Comparison of ENCODE assay signal across 8 cellular contexts in the genomic region with DNA sequence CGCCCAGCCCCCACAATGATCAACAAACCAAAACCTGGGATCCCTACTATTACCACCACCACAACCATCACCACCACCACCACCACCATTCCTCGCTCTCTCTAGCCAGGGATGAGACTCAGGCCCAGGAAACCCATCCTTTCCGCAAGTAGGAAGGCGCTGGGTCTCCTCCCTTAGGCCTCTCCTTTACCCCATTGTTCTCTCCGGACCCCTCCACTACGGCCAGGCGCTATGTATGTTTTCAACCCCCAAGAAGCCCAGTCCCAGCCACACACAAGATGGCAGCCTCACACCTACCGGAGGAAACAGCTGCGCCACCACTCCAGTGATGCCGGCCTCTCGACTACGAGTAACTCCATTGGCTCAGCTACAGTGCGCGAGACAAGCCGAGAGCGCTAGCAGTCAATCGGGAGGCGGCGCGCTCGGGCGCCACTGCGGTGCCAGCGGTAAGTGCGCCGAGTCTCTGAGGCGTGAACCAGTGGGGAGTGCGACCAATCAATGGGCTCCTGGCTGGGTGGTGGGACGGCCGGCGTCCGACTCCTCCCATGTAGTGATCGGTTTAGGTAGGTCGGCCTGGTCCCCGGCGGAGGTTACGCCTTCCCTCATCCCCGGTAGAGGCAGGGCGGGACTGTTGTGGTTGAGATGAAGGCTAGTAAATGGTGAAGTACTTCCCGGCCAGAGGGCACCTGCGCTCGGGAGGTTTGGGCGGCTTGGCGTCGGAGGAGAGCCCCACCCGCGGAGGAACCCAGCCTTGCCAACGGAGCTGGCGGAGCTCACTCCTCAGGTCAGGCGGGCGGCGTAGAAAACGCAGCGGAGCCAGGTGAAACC. TPM values are rescaled to one million over a fixed set of nuclear protein-coding genes. Genes with fewer than 3 reads are reported as not detected.
DNase-seq lines count a peak whose midpoint lies in the region; ATAC-seq and TF ChIP-seq lines count a peak whose summit lies in the region.

A gene (minus strand): TSS at position 376 of the 828 bp plus-strand sequence. CDS start 61,154 bp downstream, outside the sequence.
A gene with protein sequence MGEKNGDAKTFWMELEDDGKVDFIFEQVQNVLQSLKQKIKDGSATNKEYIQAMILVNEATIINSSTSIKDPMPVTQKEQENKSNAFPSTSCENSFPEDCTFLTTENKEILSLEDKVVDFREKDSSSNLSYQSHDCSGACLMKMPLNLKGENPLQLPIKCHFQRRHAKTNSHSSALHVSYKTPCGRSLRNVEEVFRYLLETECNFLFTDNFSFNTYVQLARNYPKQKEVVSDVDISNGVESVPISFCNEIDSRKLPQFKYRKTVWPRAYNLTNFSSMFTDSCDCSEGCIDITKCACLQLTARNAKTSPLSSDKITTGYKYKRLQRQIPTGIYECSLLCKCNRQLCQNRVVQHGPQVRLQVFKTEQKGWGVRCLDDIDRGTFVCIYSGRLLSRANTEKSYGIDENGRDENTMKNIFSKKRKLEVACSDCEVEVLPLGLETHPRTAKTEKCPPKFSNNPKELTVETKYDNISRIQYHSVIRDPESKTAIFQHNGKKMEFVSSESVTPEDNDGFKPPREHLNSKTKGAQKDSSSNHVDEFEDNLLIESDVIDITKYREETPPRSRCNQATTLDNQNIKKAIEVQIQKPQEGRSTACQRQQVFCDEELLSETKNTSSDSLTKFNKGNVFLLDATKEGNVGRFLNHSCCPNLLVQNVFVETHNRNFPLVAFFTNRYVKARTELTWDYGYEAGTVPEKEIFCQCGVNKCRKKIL (plus strand): TSS at position 586 of the 828 bp plus-strand sequence. CDS start 7,620 bp downstream, outside the sequence.

- H3K9me3 Mint-ChIP-seq in T-cell = no peaks in the 10 kb centered on the region

- peak; percentile 97 for ATAC-seq in HG02798 (IDR thresholded peaks at IDR 0.05; ENCODE audit: poor library complexity, unreplicated experiment)
- ATAC-seq in T-cell (replicated peaks in 1 of 4) = peak; percentile 91 to 94 (median 91)
- peak; percentile 98 to 99 for ATAC-seq in left cardiac atrium
- peak; percentile 99 for ATAC-seq in upper lobe of right lung

- peaks cover 19% of the 10 kb centered on the region for H3K4me1 ChIP-seq in upper lobe of right lung

- H3K4me1 Mint-ChIP-seq in T-cell = peaks cover 53 to 60% (median 56%) of the 10 kb centered on the region in 3 donors

- POLR2A ChIA-PET in T-cell (lab: Charles Lee) = interaction anchor here (0.6 to 2.0 kb wide), 8 partner anchors 14 to 682 kb away, joined by 3 to 7 read pairs (median 4); a partner anchor contains a TSS

- H3K36me3 Mint-ChIP-seq in T-cell = no peaks in the 10 kb centered on the region

- H3K36me3 ChIP-seq in upper lobe of right lung = no peaks in the 10 kb centered on the region

- H3K4me3 ChIP-seq in GM12875 (ENCODE audit: low read depth, low read length) (peak within 1 kb of the TSS; percentile 89), upper lobe of right lung (peak within 1 kb of the TSS; percentile 82)

- peak within 1 kb of the TSS; percentile 93 for H3K27ac ChIP-seq in upper lobe of right lung

- intact Hi-C loops in left cardiac atrium (cut with DNase I) = loop anchor here in 1 of 2 donors (10.0 kb wide), 1 partner anchor 469 kb away; a partner anchor contains a TSS
- intact Hi-C loops in posterior vena cava (cut with DNase I) = no loop called here
- intact Hi-C loops in upper lobe of right lung (cut with DNase I) = loop anchor here (10.0 kb wide), 1 partner anchor 139 kb away; no protein-coding TSS in a partner anchor

- CTCF ChIA-PET in T-cell (lab: Charles Lee) = interaction anchor here (0.6 to 2.2 kb wide), 10 partner anchors 11 to 1406 kb away, joined by 3 to 9 read pairs (median 3); a partner anchor contains a TSS

- H3K27me3 Mint-ChIP-seq in T-cell = no peaks in the 10 kb centered on the region

- DNase-seq in NCI-H1417 treated with DMSO at 0.1 percent for 48 hours (lab: John Stamatoyannopoulos, UW) = peak; percentile 88
- DNase-seq in T-cell = peak; percentile 95 to 100 (median 99)
- DNase-seq in amniotic stem cell (lab: John Stamatoyannopoulos, UW) = peak; percentile 98
- peak; percentile 100 for DNase-seq in left cardiac atrium
- DNase-seq in posterior vena cava (ENCODE audit: low spot score) = peak; percentile 100
- peak; percentile 100 for DNase-seq in upper lobe of right lung

- H3K4me3 Mint-ChIP-seq in T-cell = peak within 1 kb of the TSS; percentile 86 to 95 (median 93)

- no peaks in the 10 kb centered on the region for H3K27me3 ChIP-seq in upper lobe of right lung

- peak within 1 kb of the TSS; percentile 99 for H3K27ac Mint-ChIP-seq in T-cell

- no peaks in the 10 kb centered on the region for H3K9me3 ChIP-seq in upper lobe of right lung

- peak; percentile 42 for TF ChIP-seq CTCF in GM12875 (IDR thresholded peaks at IDR 0.05; ENCODE audit: borderline replicate concordance, insufficient read depth, low read depth, low read length)
- peak; percentile 60 for TF ChIP-seq CTCF in upper lobe of right lung (IDR thresholded peaks at IDR 0.05)

RNA-seq across cellular contexts. Expression of the first gene that starts in this region (rescaled TPM):
- total RNA-seq in T-cell (1 to 10 TPM; 3.4 to 5.9 (median 5.0) TPM), left cardiac atrium (10 to 100 TPM; 16.4 to 20.2 TPM), posterior vena cava (10 to 100 TPM; 24.9 to 39.3 TPM), upper lobe of right lung (18.0 TPM)

RNA-seq across cellular contexts. Expression of the second gene that starts in this region (rescaled TPM):
- total RNA-seq in T-cell (10 to 100 TPM; 20.0 to 22.2 (median 21.1) TPM), left cardiac atrium (10 to 100 TPM; 12.8 to 13.5 TPM), posterior vena cava (10 to 100 TPM; 11.0 to 11.7 TPM), upper lobe of right lung (18.1 TPM)

Comparison
In these comparisons a context has a peak if more than half of its experiments do, and no peak if none do; other contexts are left out.
1. Peak in every context shown above with its lines: DNase-seq, ATAC-seq, H3K4me3 ChIP-seq and H3K27ac ChIP-seq.